14 cellular contexts compared by ENCODE assay signal in the genomic region with DNA sequence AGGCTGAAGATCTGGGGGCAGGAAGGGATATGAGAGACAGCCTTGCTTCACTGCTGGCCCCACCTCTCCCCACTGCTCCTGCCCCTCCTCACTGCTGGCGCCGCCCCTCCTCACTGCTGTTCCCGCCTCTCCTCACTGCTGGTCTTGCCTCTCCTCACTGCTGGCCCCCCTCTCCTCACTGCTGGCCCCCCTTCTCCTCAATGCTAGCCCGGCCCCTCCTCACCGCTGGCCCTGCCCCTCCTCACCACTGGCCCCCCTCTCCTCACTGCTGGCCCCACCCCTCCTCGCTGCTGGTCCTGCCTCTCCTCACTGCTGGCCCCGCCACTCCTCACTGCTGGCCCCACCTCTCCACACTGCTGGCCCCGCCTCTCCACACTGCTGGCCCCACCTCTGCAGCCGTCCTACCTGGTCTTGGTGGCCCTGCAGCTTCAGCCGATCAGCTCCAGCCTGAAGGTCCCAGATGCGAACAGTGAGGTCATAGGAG. TPM values are rescaled to one million over a fixed set of nuclear protein-coding genes. Genes with fewer than 3 reads are reported as not detected.
DNase-seq lines count a peak whose midpoint lies in the region; ATAC-seq and TF ChIP-seq lines count a peak whose summit lies in the region.
"Had no signal": no experiment of that assay in that cellular context is flagged by ENCODE, and none has a peak within 500 bp of the region (broad histone marks: within the 10 kb centered on the region; RNA-seq: fewer than 3 reads in every experiment).

No MANE protein-coding gene starts in this region.

- DNase-seq in DMS 273 (lab: John Stamatoyannopoulos, UW; ENCODE audit: unreplicated experiment), result peak; percentile 56
- no peak for DNase-seq in DMS 273 treated with DMSO at 0.1 percent for 48 hours (lab: John Stamatoyannopoulos, UW)
- DNase-seq in GM23338 (ENCODE audit: low spot score), result no peak
- peak; percentile 29 for DNase-seq in SW480 (ENCODE audit: low spot score)
- no peak for DNase-seq in left colon
- DNase-seq in NCI-H1694 (lab: John Stamatoyannopoulos, UW), result no peak
- no peak for DNase-seq in activated CD4-positive, CD25-positive, alpha-beta regulatory T cell treated with anti-CD3 and anti-CD28 coated beads, Interleukin-2, amount 50 U/mL, for 72 hours
- DNase-seq: cortex of kidney; EL; NCI-H1930; Right ventricle myocardium superior; stimulated activated CD4-positive, alpha-beta T cell treated with anti-CD3 and anti-CD28 coated beads, Interleukin-4, amount 100 ng/mL, for 1 hour had no signal

- H3F3A ChIP-seq in GM23338 (replicated peaks; ENCODE audit: low read depth), result 0 out of 2 replicates have a peak, but pooled peaks cover 4% of the 10 kb centered on the region

- ATAC-seq in GM23338 (peak; percentile 69), left colon (peak; percentile 52), GM19324 (IDR thresholded peaks at IDR 0.05; ENCODE audit: low FRiP score, unreplicated experiment) (no peak)

- H4K20me1 ChIP-seq in GM23338 (replicated peaks; ENCODE audit: insufficient read depth), result no peaks in the 10 kb centered on the region

- no peaks in the 10 kb centered on the region; the same call in 1 of the 3 replicates for H3K4me1 Mint-ChIP-seq in GM23338

- no peak overlapping the region for H3K4me2 ChIP-seq in GM23338

- no peaks in the 10 kb centered on the region for H3K36me3 ChIP-seq in GM23338 (ENCODE audit: insufficient read depth)

- H2AFZ ChIP-seq in GM23338, result no peak overlapping the region

- intact Hi-C loops in left colon (cut with DNase I, micrococcal nuclease), result no loop called here

- no peak for TF ChIP-seq CTCF in GM23338 (conservative IDR thresholded peaks at IDR 0.05; ENCODE audit: low read depth in 2 of 2)

- no peaks in the 10 kb centered on the region for H3K79me2 ChIP-seq in GM23338 (replicated peaks; ENCODE audit: insufficient read depth)

- H3K27ac Mint-ChIP-seq in GM23338, result no peak overlapping the region

- H3K9me3 Mint-ChIP-seq in GM23338, result no peaks in the 10 kb centered on the region

- peaks cover 6% of the 10 kb centered on the region for H3K27me3 Mint-ChIP-seq in GM23338 (ENCODE audit: insufficient read depth, low read depth, poor library complexity)

- H3K27ac ChIP-seq in GM23338 (ENCODE audit: low read depth), result no peak overlapping the region
- H3K27ac ChIP-seq: 22Rv1 had no signal

- H3K27me3 ChIP-seq in GM23338 (ENCODE audit: insufficient read depth), result no peaks in the 10 kb centered on the region

- H3K4me3 ChIP-seq in GM23338, result no peak overlapping the region

- H3K9me2 ChIP-seq in GM23338 (ENCODE audit: insufficient read depth), result no peaks in the 10 kb centered on the region

- no peak overlapping the region for H3K4me3 Mint-ChIP-seq in GM23338

- no peaks in the 10 kb centered on the region for H3K4me1 ChIP-seq in GM23338 (ENCODE audit: insufficient read depth)

- H3K36me3 Mint-ChIP-seq in GM23338 (ENCODE audit: low read depth), result no peaks in the 10 kb centered on the region

TF ChIP-seq in GM23338, 12 proteins besides CTCF, POLR2A, EP300 and RAD21 (continues in another document):
- TF ChIP-seq POLR2AphosphoS5 (IDR thresholded peaks at IDR 0.05; ENCODE audit: low read depth) (no peak), ZNF331 (CRISPR knock-in tag; IDR thresholded peaks at IDR 0.05; ENCODE audit: low read depth) (no peak), NANOG (IDR thresholded peaks at IDR 0.05; ENCODE audit: borderline replicate concordance) (no peak), CREB1 (CRISPR knock-in tag; IDR thresholded peaks at IDR 0.05; ENCODE audit: low read depth) (no peak), JUNB (IDR thresholded peaks at IDR 0.05; ENCODE audit: unreplicated experiment) (no peak), EZH2 (IDR thresholded peaks at IDR 0.05; ENCODE audit: low read depth, unreplicated experiment) (no peak), ZNF114 (CRISPR knock-in tag; IDR thresholded peaks at IDR 0.05) (no peak)
- TF ChIP-seq, protein P1, sequence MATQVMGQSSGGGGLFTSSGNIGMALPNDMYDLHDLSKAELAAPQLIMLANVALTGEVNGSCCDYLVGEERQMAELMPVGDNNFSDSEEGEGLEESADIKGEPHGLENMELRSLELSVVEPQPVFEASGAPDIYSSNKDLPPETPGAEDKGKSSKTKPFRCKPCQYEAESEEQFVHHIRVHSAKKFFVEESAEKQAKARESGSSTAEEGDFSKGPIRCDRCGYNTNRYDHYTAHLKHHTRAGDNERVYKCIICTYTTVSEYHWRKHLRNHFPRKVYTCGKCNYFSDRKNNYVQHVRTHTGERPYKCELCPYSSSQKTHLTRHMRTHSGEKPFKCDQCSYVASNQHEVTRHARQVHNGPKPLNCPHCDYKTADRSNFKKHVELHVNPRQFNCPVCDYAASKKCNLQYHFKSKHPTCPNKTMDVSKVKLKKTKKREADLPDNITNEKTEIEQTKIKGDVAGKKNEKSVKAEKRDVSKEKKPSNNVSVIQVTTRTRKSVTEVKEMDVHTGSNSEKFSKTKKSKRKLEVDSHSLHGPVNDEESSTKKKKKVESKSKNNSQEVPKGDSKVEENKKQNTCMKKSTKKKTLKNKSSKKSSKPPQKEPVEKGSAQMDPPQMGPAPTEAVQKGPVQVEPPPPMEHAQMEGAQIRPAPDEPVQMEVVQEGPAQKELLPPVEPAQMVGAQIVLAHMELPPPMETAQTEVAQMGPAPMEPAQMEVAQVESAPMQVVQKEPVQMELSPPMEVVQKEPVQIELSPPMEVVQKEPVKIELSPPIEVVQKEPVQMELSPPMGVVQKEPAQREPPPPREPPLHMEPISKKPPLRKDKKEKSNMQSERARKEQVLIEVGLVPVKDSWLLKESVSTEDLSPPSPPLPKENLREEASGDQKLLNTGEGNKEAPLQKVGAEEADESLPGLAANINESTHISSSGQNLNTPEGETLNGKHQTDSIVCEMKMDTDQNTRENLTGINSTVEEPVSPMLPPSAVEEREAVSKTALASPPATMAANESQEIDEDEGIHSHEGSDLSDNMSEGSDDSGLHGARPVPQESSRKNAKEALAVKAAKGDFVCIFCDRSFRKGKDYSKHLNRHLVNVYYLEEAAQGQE (IDR thresholded peaks at IDR 0.05; ENCODE audit: unreplicated experiment), result no peak
- TF ChIP-seq, protein P2, sequence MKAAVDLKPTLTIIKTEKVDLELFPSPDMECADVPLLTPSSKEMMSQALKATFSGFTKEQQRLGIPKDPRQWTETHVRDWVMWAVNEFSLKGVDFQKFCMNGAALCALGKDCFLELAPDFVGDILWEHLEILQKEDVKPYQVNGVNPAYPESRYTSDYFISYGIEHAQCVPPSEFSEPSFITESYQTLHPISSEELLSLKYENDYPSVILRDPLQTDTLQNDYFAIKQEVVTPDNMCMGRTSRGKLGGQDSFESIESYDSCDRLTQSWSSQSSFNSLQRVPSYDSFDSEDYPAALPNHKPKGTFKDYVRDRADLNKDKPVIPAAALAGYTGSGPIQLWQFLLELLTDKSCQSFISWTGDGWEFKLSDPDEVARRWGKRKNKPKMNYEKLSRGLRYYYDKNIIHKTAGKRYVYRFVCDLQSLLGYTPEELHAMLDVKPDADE (IDR thresholded peaks at IDR 0.05), result no peak

RNA-seq across cellular contexts. Expression of a gene that starts 9.5 kb away (rescaled TPM):
- 84.1 and 113 TPM in 2 replicates for total RNA-seq in GM23338 (2014; rRNA removed; shearing (Covaris generic))
- 283 and 331 TPM in 2 replicates for polyA plus RNA-seq in GM23338 (2016; fragmentation: Nextera tagmentation; extraction: Ambion mirVana)
- 10 to 100 TPM; 26.9 to 31.8 TPM for total RNA-seq in left colon

RNA-seq across cellular contexts. Expression of a gene that starts 11.1 kb away (rescaled TPM):
- total RNA-seq in GM23338 (2014; rRNA removed; shearing (Covaris generic)), result 15.5 and 16.9 TPM in 2 replicates
- 7.1 and 8.0 TPM in 2 replicates for polyA plus RNA-seq in GM23338 (2016; fragmentation: Nextera tagmentation; extraction: Ambion mirVana)
- total RNA-seq in left colon, result 1 to 10 TPM; 2.2 to 4.8 TPM

RNA-seq across cellular contexts. Expression of a gene that starts 44.7 kb away (rescaled TPM):
- total RNA-seq in GM23338 (2014; rRNA removed; shearing (Covaris generic)), result 9.0 and 10.2 TPM in 2 replicates
- 8.2 and 8.8 TPM in 2 replicates for polyA plus RNA-seq in GM23338 (2016; fragmentation: Nextera tagmentation; extraction: Ambion mirVana)
- total RNA-seq in left colon, result 1 to 10 TPM; 1.6 to 3.6 TPM

RNA-seq across cellular contexts. Expression of a gene that starts 55.8 kb away (rescaled TPM):
- 40.5 and 46.4 TPM in 2 replicates for total RNA-seq in GM23338 (2014; rRNA removed; shearing (Covaris generic))
- 14.2 and 19.1 TPM in 2 replicates for polyA plus RNA-seq in GM23338 (2016; fragmentation: Nextera tagmentation; extraction: Ambion mirVana)
- total RNA-seq in left colon, result 10 to 100 TPM; 43.9 to 48.0 TPM

Comparison
In these comparisons a context has a peak if more than half of its experiments do, and no peak if none do; other contexts are left out.
1. DNase-seq: peak in DMS 273 (single experiment) and SW480 (single experiment); none in DMS 273 treated with DMSO at 0.1 percent for 48 hours (single experiment), GM23338 (single experiment), left colon (0 of 2), NCI-H1694 (single experiment) and activated CD4-positive, CD25-positive, alpha-beta regulatory T cell treated with anti-CD3 and anti-CD28 coated beads, Interleukin-2, amount 50 U/mL, for 72 hours (single experiment).